In genomic region chr2:19955544-19956422, GRCh38 we compare ENCODE assay signal across 8 cellular contexts. TPM values are rescaled to one million over a fixed set of nuclear protein-coding genes. Genes with fewer than 3 reads are reported as not detected.
A peak's percentile ranks its signal among the peaks of the same experiment; 100 is the strongest.
DNase-seq lines count a peak whose midpoint lies in the region; ATAC-seq and TF ChIP-seq lines count a peak whose summit lies in the region.

No MANE protein-coding gene starts in this region.

- peaks cover 0 to 11% (median 0%) of the 10 kb centered on the region in 5 donors for H3K36me3 Mint-ChIP-seq in naive thymus-derived CD4-positive, alpha-beta T cell

- no peak overlapping the region for H3K4me3 Mint-ChIP-seq in naive thymus-derived CD4-positive, alpha-beta T cell

- DNase-seq in Caki2 (ENCODE audit: low read depth) (peak; percentile 38), NCI-H69 (lab: John Stamatoyannopoulos, UW) (peak; percentile 71), activated T-cell treated with anti-CD3 and anti-CD28 coated beads for 24 hours (ENCODE audit: low read depth) (peak; percentile 13), thyroid gland (peak; percentile 50 to 52)
- peak in 8 of 9 donors; percentile 19 to 64 (median 48) for DNase-seq in naive thymus-derived CD4-positive, alpha-beta T cell

- H3K9me3 Mint-ChIP-seq in naive thymus-derived CD4-positive, alpha-beta T cell, result no peaks in the 10 kb centered on the region

- no peak overlapping the region for H3K27ac ChIP-seq in naive thymus-derived CD4-positive, alpha-beta T cell (ENCODE audit: low read depth, low read length)
- H3K27ac ChIP-seq in thyroid gland, result no peak overlapping the region

- H3K4me3 ChIP-seq in naive thymus-derived CD4-positive, alpha-beta T cell (ENCODE audit: low read length), result no peak overlapping the region
- H3K4me3 ChIP-seq in thyroid gland (replicated peaks in 1 of 3), result no peak overlapping the region

- no peaks in the 10 kb centered on the region for H3K27me3 Mint-ChIP-seq in naive thymus-derived CD4-positive, alpha-beta T cell

- in situ Hi-C loops in Caki2 (cut with HindIII; ENCODE audit: low pct_unique_long_range_greater_than_20kb, low sequenced_read_pairs), result no loop called here

- TF ChIP-seq CTCF in thyroid gland (IDR thresholded peaks at IDR 0.05), result peak in 5 of 6 experiments; percentile 27 to 76 (median 62)

- H3K4me1 Mint-ChIP-seq in naive thymus-derived CD4-positive, alpha-beta T cell, result no peaks in the 10 kb centered on the region

- ATAC-seq in GM19395 (IDR thresholded peaks at IDR 0.05; ENCODE audit: unreplicated experiment), result peak; percentile 88
- ATAC-seq in HG03469 (IDR thresholded peaks at IDR 0.05; ENCODE audit: unreplicated experiment), result peak; percentile 93
- ATAC-seq in esophagus mucosa, result peak; percentile 87
- peak; percentile 88 for ATAC-seq in naive thymus-derived CD4-positive, alpha-beta T cell

- no peaks in the 10 kb centered on the region for H3K9me3 ChIP-seq in naive thymus-derived CD4-positive, alpha-beta T cell (ENCODE audit: control insufficient read depth in 2 of 3, low read length in 3 of 3)
- no peaks in the 10 kb centered on the region for H3K9me3 ChIP-seq in thyroid gland

- CTCF ChIA-PET in naive thymus-derived CD4-positive, alpha-beta T cell (lab: Charles Lee), result interaction anchor here (1.5 to 1.9 kb wide), 2 partner anchors 139 to 145 kb away, joined by 5 to 6 read pairs; no protein-coding TSS in a partner anchor

- H3K36me3 ChIP-seq in naive thymus-derived CD4-positive, alpha-beta T cell (ENCODE audit: control insufficient read depth in 2 of 3, insufficient read depth in 3 of 3, low read length in 3 of 3), result no peaks in the 10 kb centered on the region
- H3K36me3 ChIP-seq in thyroid gland, result no peaks in the 10 kb centered on the region

- no peak overlapping the region for H3K27ac Mint-ChIP-seq in naive thymus-derived CD4-positive, alpha-beta T cell

- WGBS in thyroid gland, 2 donors, result 64 to 65% methylated on average over 6 of the region's 6 CpGs

- intact Hi-C loops in naive thymus-derived CD4-positive, alpha-beta T cell (cut with micrococcal nuclease), result loop anchor here (1.0 to 5.0 kb wide), 4 partner anchors 59 to 687 kb away; no protein-coding TSS in a partner anchor
- intact Hi-C loops in thyroid gland (cut with DNase I), result loop anchor here (5.0 kb wide), 1 partner anchor 142 kb away; no protein-coding TSS in a partner anchor

- POLR2A ChIA-PET in naive thymus-derived CD4-positive, alpha-beta T cell (lab: Charles Lee), result interaction anchor here (0.7 to 0.8 kb wide), 2 partner anchors 139 to 145 kb away, joined by 3 read pairs; no protein-coding TSS in a partner anchor

- no peaks in the 10 kb centered on the region for H3K4me1 ChIP-seq in naive thymus-derived CD4-positive, alpha-beta T cell (ENCODE audit: control insufficient read depth in 2 of 2, insufficient read depth in 2 of 2, low read length in 2 of 2)
- H3K4me1 ChIP-seq in thyroid gland, result no peaks in the 10 kb centered on the region

- H3K27me3 ChIP-seq in naive thymus-derived CD4-positive, alpha-beta T cell (ENCODE audit: control insufficient read depth in 2 of 2, insufficient read depth in 2 of 2, low read length in 2 of 2), result no peaks in the 10 kb centered on the region
- H3K27me3 ChIP-seq in thyroid gland, result no peaks in the 10 kb centered on the region

- no peak for TF ChIP-seq POLR2A in thyroid gland (IDR thresholded peaks at IDR 0.05)

RNA-seq across cellular contexts. Expression of gene WDR35, which starts 34.1 kb away (rescaled TPM):
- 4.4 and 6.1 TPM in 2 replicates for total RNA-seq in Caki2 (2014; rRNA removed; shearing (Covaris generic); ENCODE audit: low replicate concordance)
- total RNA-seq in esophagus mucosa, result 2.4 TPM
- 1 to 10 TPM; 3.2 to 6.0 (median 3.7) TPM for total RNA-seq in naive thymus-derived CD4-positive, alpha-beta T cell
- polyA plus RNA-seq in naive thymus-derived CD4-positive, alpha-beta T cell, result 1 to 10 TPM; 1.5 to 2.0 TPM
- 10 to 100 TPM; 17.6 to 19.2 (median 18.1) TPM for total RNA-seq in thyroid gland

RNA-seq across cellular contexts. Expression of gene TTC32, which starts 54.0 kb away (rescaled TPM):
- 4.8 and 16.7 TPM in 2 replicates for total RNA-seq in Caki2 (2014; rRNA removed; shearing (Covaris generic); ENCODE audit: low replicate concordance)
- total RNA-seq in esophagus mucosa (7.8 TPM), thyroid gland (10 to 100 TPM; 12.4 to 28.8 (median 13.7) TPM)
- 10 to 100 TPM; 23.1 to 58.0 (median 44.9) TPM for total RNA-seq in naive thymus-derived CD4-positive, alpha-beta T cell
- polyA plus RNA-seq in naive thymus-derived CD4-positive, alpha-beta T cell, result 10 to 100 TPM; 25.9 to 41.5 TPM

RNA-seq across cellular contexts. Expression of gene MATN3, which starts 56.7 kb away (rescaled TPM):
- 2.6 and 3.6 TPM in 2 replicates for total RNA-seq in Caki2 (2014; rRNA removed; shearing (Covaris generic); ENCODE audit: low replicate concordance)
- total RNA-seq in esophagus mucosa, result 0.56 TPM
- total RNA-seq in naive thymus-derived CD4-positive, alpha-beta T cell, result not detected
- not detected for polyA plus RNA-seq in naive thymus-derived CD4-positive, alpha-beta T cell
- 1 to 10 TPM in 1 of 4 donors, under 1 TPM in 2, not detected in 1; 0.27 to 2.3 (median 0.33) TPM for total RNA-seq in thyroid gland

Comparison
In these comparisons a context has a peak if more than half of its experiments do, and no peak if none do; other contexts are left out.
1. DNase-seq: peak in every context shown above with its lines; median percentile 71 in NCI-H69; 51 in thyroid gland; 48 in naive thymus-derived CD4-positive, alpha-beta T cell; 38 in Caki2; 13 in activated T-cell treated with anti-CD3 and anti-CD28 coated beads for 24 hours.